Comparison of ENCODE assay signal across 2 cellular contexts in the genomic region with DNA sequence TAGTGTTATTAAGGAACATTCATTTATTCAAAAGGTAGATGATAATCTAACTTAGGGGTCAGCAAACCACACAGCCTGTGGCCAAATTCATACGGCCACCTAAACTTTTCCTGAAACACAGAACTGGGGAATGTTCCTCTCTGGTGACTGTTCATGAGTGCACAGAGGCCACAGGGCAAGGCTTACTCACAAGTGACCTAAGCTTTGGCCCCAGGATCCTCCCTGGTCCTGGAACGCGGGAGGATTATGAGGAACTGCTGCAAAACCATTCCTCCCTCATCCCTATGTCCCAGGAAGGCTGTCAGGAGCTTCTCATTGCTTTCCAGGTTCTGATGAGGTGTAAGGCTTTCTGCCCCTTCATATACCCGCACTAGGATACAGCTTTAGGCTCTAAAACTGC.
TF ChIP-seq lines count a peak whose summit lies in the region.

No MANE protein-coding gene starts in this region.

TF ChIP-seq in IMR-90, 13 proteins besides CTCF, POLR2A, EP300 and RAD21:
- no peak for TF ChIP-seq FOS (IDR thresholded peaks at IDR 0.05; ENCODE audit: low read depth, low read length)
- TF ChIP-seq USF2 (IDR thresholded peaks at IDR 0.05; ENCODE audit: low read depth, low read length) = no peak
- no peak for TF ChIP-seq CHD1 (IDR thresholded peaks at IDR 0.05; ENCODE audit: low read depth, low read length)
- no peak for TF ChIP-seq CEBPB (IDR thresholded peaks at IDR 0.05; ENCODE audit: low read depth, low read length)
- no peak for TF ChIP-seq NFE2L2 (IDR thresholded peaks at IDR 0.05; ENCODE audit: low read depth, low read length)
- TF ChIP-seq SMC3 (IDR thresholded peaks at IDR 0.05; ENCODE audit: low read depth, low read length) = no peak
- TF ChIP-seq RCOR1 (IDR thresholded peaks at IDR 0.05; ENCODE audit: insufficient replicate concordance, low read length) = no peak

TF ChIP-seq in HepG2, 621 proteins besides CTCF, POLR2A, EP300 and RAD21:
- TF ChIP-seq ZNF251 (CRISPR knock-in tag; IDR thresholded peaks at IDR 0.05) (no peak), ZMAT3 (CRISPR knock-in tag; conservative IDR thresholded peaks at IDR 0.05) (no peak), MAZ (IDR thresholded peaks at IDR 0.05; ENCODE audit: borderline replicate concordance, low read depth, low read length) (no peak), MAZ (CRISPR knock-in tag; IDR thresholded peaks at IDR 0.05; ENCODE audit: low read depth) (no peak), ZSCAN12 (CRISPR knock-in tag; IDR thresholded peaks at IDR 0.05) (no peak), MTF1 (CRISPR knock-in tag; IDR thresholded peaks at IDR 0.05) (no peak), ETV5 (CRISPR knock-in tag; IDR thresholded peaks at IDR 0.05; ENCODE audit: borderline replicate concordance) (no peak), ZNF33B (CRISPR knock-in tag; IDR thresholded peaks at IDR 0.05) (no peak), ZNF619 (CRISPR knock-in tag; IDR thresholded peaks at IDR 0.05) (no peak), ZNF652 (CRISPR knock-in tag; IDR thresholded peaks at IDR 0.05; ENCODE audit: borderline replicate concordance, low read depth) (no peak), RXRB (CRISPR knock-in tag; IDR thresholded peaks at IDR 0.05; ENCODE audit: borderline replicate concordance) (no peak), HDAC6 (IDR thresholded peaks at IDR 0.05; ENCODE audit: low read depth, low read length) (no peak)
